ENCODE assay signal across 21 cellular contexts in genomic region chr14:30532264-30532663, GRCh38. TPM values are rescaled to one million over a fixed set of nuclear protein-coding genes. Genes with fewer than 3 reads are reported as not detected.
DNase-seq lines count a peak whose midpoint lies in the region; ATAC-seq and TF ChIP-seq lines count a peak whose summit lies in the region.
"Had no signal": no experiment of that assay in that cellular context is flagged by ENCODE, and none has a peak within 500 bp of the region (broad histone marks: within the 10 kb centered on the region; RNA-seq: fewer than 3 reads in every experiment).

No MANE protein-coding gene starts in this region.

- ATAC-seq in GM19397 (IDR thresholded peaks at IDR 0.05; ENCODE audit: unreplicated experiment): no peak
- ATAC-seq in HG02870 (IDR thresholded peaks at IDR 0.05; ENCODE audit: unreplicated experiment): no peak
- ATAC-seq: HCT116 had no signal

- WGBS in liver: 32% methylated on average over 5 of the region's 5 CpGs

- no peaks in the 10 kb centered on the region for H3K4me1 ChIP-seq in liver (ENCODE audit: control insufficient read depth in 4 of 4, insufficient read depth in 4 of 4, low read length in 3 of 4)
- H3K4me1 ChIP-seq: BLaER1 had no signal

- DNase-seq in HuH-7.5 (ENCODE audit: low spot score): peak; percentile 65
- peak; percentile 37 for DNase-seq in OCI-M1 (lab: John Stamatoyannopoulos, UW)
- peak; percentile 2 for DNase-seq in fibroblast of peridontal ligament (ENCODE audit: extremely low read depth)
- DNase-seq in activated CD8-positive, alpha-beta memory T cell treated with anti-CD3 and anti-CD28 coated beads, Interleukin-2, amount 50 U/mL, for 48 hours: no peak
- DNase-seq in NCI-H187 (lab: John Stamatoyannopoulos, UW): no peak
- DNase-seq: CD4-positive, alpha-beta memory T cell; DMS53; EL; GOT3; NCI-H1092; NCI-H1436 treated with DMSO at 0.1 percent for 48 hours; NCI-H2029 treated with DMSO at 0.1 percent for 48 hours; NCI-H2171; NCI-H446; SHP77 had no signal

- no peaks in the 10 kb centered on the region for H3K27me3 ChIP-seq in liver (ENCODE audit: control insufficient read depth in 4 of 4, insufficient read depth in 4 of 4, low read length in 3 of 4)
- H3K27me3 ChIP-seq: BLaER1 had no signal

- H3K27ac ChIP-seq in liver (ENCODE audit: low read depth in 1 of 2, low read length in 2 of 2): no peak overlapping the region
- H3K27ac ChIP-seq: BLaER1, SK-N-MC had no signal

- TF ChIP-seq CTCF in liver (IDR thresholded peaks at IDR 0.05; ENCODE audit: low read depth, low read length, missing input control): no peak

- no peak overlapping the region for H3K9ac ChIP-seq in liver (ENCODE audit: low read depth in 1 of 2, low read length in 2 of 2)
- H3K9ac ChIP-seq: BLaER1 had no signal

- no peaks in the 10 kb centered on the region for H3K36me3 ChIP-seq in liver (ENCODE audit: control insufficient read depth in 4 of 4, insufficient read depth in 3 of 4, low read depth in 1 of 4, low read length in 3 of 4)
- H3K36me3 ChIP-seq: BLaER1 had no signal

- H3K4me3 ChIP-seq in liver (ENCODE audit: low read depth in 1 of 3, low read length in 3 of 3): no peak overlapping the region
- H3K4me3 ChIP-seq: BLaER1, SK-N-MC had no signal

- TF ChIP-seq RAD21 in liver (IDR thresholded peaks at IDR 0.05): no peak

- H3K9me3 ChIP-seq in liver (ENCODE audit: control insufficient read depth in 4 of 4, low read length in 3 of 4): no peaks in the 10 kb centered on the region

TF ChIP-seq in liver, 16 proteins besides CTCF, POLR2A, EP300 and RAD21:
- TF ChIP-seq JUND (IDR thresholded peaks at IDR 0.05) (no peak), EGR1 (IDR thresholded peaks at IDR 0.05; ENCODE audit: low read depth in 2 of 2) (no peak), GABPA (IDR thresholded peaks at IDR 0.05 in 1 of 2, conservative IDR thresholded peaks at IDR 0.05 in 1 of 2) (no peak), HNF4A (conservative IDR thresholded peaks at IDR 0.05) (peak; percentile 21 to 29), NR2F2 (IDR thresholded peaks at IDR 0.05) (peak; percentile 71), FOXA2 (IDR thresholded peaks at IDR 0.05) (no peak)

RNA-seq across cellular contexts. Expression of gene G2E3, which starts 26.7 kb away (rescaled TPM):
- total RNA-seq in liver: 10 to 100 TPM in 1 of 2 donors, 1 to 10 TPM in 1; 6.4 to 14.0 TPM
- 1 to 10 TPM; 2.4 to 5.0 TPM for polyA plus RNA-seq in liver

Comparison
In these comparisons a context has a peak if more than half of its experiments do, and no peak if none do; other contexts are left out.
1. DNase-seq: peak in HuH-7.5 (single experiment), OCI-M1 (single experiment) and fibroblast of peridontal ligament (single experiment); none in activated CD8-positive, alpha-beta memory T cell treated with anti-CD3 and anti-CD28 coated beads, Interleukin-2, amount 50 U/mL, for 48 hours (single experiment) and NCI-H187 (0 of 2).